In genomic region chr15:78242128-78242527, GRCh38 we compare ENCODE assay signal across 8 cellular contexts. TPM values are rescaled to one million over a fixed set of nuclear protein-coding genes. Genes with fewer than 3 reads are reported as not detected.
DNase-seq lines count a peak whose midpoint lies in the region; ATAC-seq and TF ChIP-seq lines count a peak whose summit lies in the region.

No MANE protein-coding gene starts in this region.

- no peak overlapping the region for H3K27ac Mint-ChIP-seq in WTC11
- no peak overlapping the region for H3K27ac Mint-ChIP-seq in CD4-positive, alpha-beta memory T cell

- intact Hi-C loops in HCT116 (cut with micrococcal nuclease): no loop called here
- intact Hi-C loops in CD4-positive, alpha-beta memory T cell (cut with micrococcal nuclease): no loop called here

- H3K79me2 ChIP-seq in HCT116 (ENCODE audit: insufficient read depth, low read length): no peaks in the 10 kb centered on the region

- DNase-seq in COLO668 (lab: John Stamatoyannopoulos, UW; ENCODE audit: unreplicated experiment): peak; percentile 23
- no peak for DNase-seq in HCT116 (ENCODE audit: low read depth, low spot score)
- peak; percentile 71 for DNase-seq in WTC11 (ENCODE audit: low spot score)
- DNase-seq in left lobe of liver (ENCODE audit: low spot score): no peak
- DNase-seq in NCI-H1048 (lab: John Stamatoyannopoulos, UW): no peak
- DNase-seq in CD4-positive, alpha-beta memory T cell: no peak

- peaks cover 30% of the 10 kb centered on the region for H3K4me1 Mint-ChIP-seq in WTC11
- peaks cover 0 to 2% (median 0%) of the 10 kb centered on the region in 4 donors for H3K4me1 Mint-ChIP-seq in CD4-positive, alpha-beta memory T cell

- no peaks in the 10 kb centered on the region for H3K27me3 ChIP-seq in HCT116 (ENCODE audit: insufficient read depth, low read length)
- H3K27me3 ChIP-seq in CD4-positive, alpha-beta memory T cell (ENCODE audit: insufficient read depth, low read length): no peaks in the 10 kb centered on the region

- no peaks in the 10 kb centered on the region for H3K36me3 ChIP-seq in HCT116 (ENCODE audit: control insufficient read depth in 1 of 2, insufficient read depth in 2 of 2, low read length in 2 of 2)
- no peaks in the 10 kb centered on the region for H3K36me3 ChIP-seq in CD4-positive, alpha-beta memory T cell (ENCODE audit: insufficient read depth, low read length)

- TF ChIP-seq CTCF in HCT116 (IDR thresholded peaks at IDR 0.05 in 2 of 3, conservative IDR thresholded peaks at IDR 0.05 in 1 of 3; ENCODE audit: borderline replicate concordance in 1 of 3, insufficient read depth in 1 of 3, low read depth in 2 of 3, low read length in 2 of 3): peak; percentile 39 to 80 (median 69); a peak in 5 of 6 replicates
- TF ChIP-seq CTCF in WTC11 (IDR thresholded peaks at IDR 0.05): peak; percentile 42

- H3K4me1 ChIP-seq in HCT116 (ENCODE audit: control insufficient read depth in 1 of 2, insufficient read depth in 2 of 2, low read length in 2 of 2): peaks cover 2 to 4% of the 10 kb centered on the region in 2 experiments; a peak in 2 of 4 replicates
- H3K4me1 ChIP-seq in CD4-positive, alpha-beta memory T cell (ENCODE audit: insufficient read depth, low read length): no peaks in the 10 kb centered on the region

- H3K4me3 Mint-ChIP-seq in WTC11: no peak overlapping the region
- no peak overlapping the region for H3K4me3 Mint-ChIP-seq in CD4-positive, alpha-beta memory T cell

- CTCF ChIA-PET in HCT116 (lab: Charles Lee): interaction anchor here (1.2 to 3.4 kb wide), 8 partner anchors 47 to 332 kb away, joined by 3 to 39 read pairs (median 8); no protein-coding TSS in a partner anchor
- CTCF ChIA-PET in WTC11 (lab: Charles Lee): interaction anchor here (0.8 to 4.7 kb wide), 13 partner anchors 9 to 342 kb away, joined by 3 to 46 read pairs (median 4); partner anchors contain the start of genes CIB2 and SKIC8
- CTCF ChIA-PET in CD4-positive, alpha-beta memory T cell (lab: Charles Lee; ENCODE audit: partially characterized antibody): interaction anchor here (0.8 to 8.3 kb wide), 15 partner anchors 9 to 333 kb away, joined by 3 to 211 read pairs (median 6); partner anchors contain the start of gene CIB2

- no peak overlapping the region for H3K4me3 ChIP-seq in HCT116 (replicated peaks in 1 of 2; ENCODE audit: low read depth in 1 of 2, low read length in 2 of 2)
- no peak overlapping the region for H3K4me3 ChIP-seq in CD4-positive, alpha-beta memory T cell (ENCODE audit: low read length in 2 of 2)

- no peak overlapping the region for H3K9ac ChIP-seq in HCT116 (ENCODE audit: low read length)

- POLR2A ChIA-PET in HCT116 (lab: Charles Lee): interaction anchor here (0.6 to 1.0 kb wide), 2 partner anchors 23 to 111 kb away, joined by 3 to 4 read pairs; partner anchors contain the start of gene CIB2
- POLR2A ChIA-PET in WTC11 (lab: Charles Lee): no interaction called here
- POLR2A ChIA-PET in CD4-positive, alpha-beta memory T cell (lab: Charles Lee; ENCODE audit: partially characterized antibody): no interaction called here

- no peak overlapping the region for H2AFZ ChIP-seq in HCT116 (ENCODE audit: low read depth, low read length, poor library complexity, severe bottlenecking)

- H4K20me1 ChIP-seq in HCT116 (ENCODE audit: insufficient read depth): no peaks in the 10 kb centered on the region

- peaks cover 10% of the 10 kb centered on the region for H3K9me3 Mint-ChIP-seq in WTC11
- H3K9me3 Mint-ChIP-seq in CD4-positive, alpha-beta memory T cell: no peaks in the 10 kb centered on the region

- H3K4me2 ChIP-seq in HCT116 (ENCODE audit: low read length): no peak overlapping the region

- ATAC-seq in HCT116: peak; percentile 36; the same call in 1 of the 2 replicates
- peak; percentile 21; the same call in 1 of the 2 replicates for ATAC-seq in WTC11
- ATAC-seq in left lobe of liver: peak; percentile 69
- no peak for ATAC-seq in HG02759 (IDR thresholded peaks at IDR 0.05; ENCODE audit: unreplicated experiment)
- ATAC-seq in HG03095 (IDR thresholded peaks at IDR 0.05; ENCODE audit: unreplicated experiment): no peak

- no peaks in the 10 kb centered on the region; the same call in 1 of the 2 replicates for H3K27me3 Mint-ChIP-seq in WTC11 (ENCODE audit: low read depth)
- H3K27me3 Mint-ChIP-seq in CD4-positive, alpha-beta memory T cell: peaks cover 3% of the 10 kb centered on the region in 2 donors

- TF ChIP-seq RAD21 in HCT116 (IDR thresholded peaks at IDR 0.05; ENCODE audit: low read depth): peak; percentile 43

- H3K27ac ChIP-seq in HCT116 (ENCODE audit: low read depth, low read length): no peak overlapping the region
- H3K27ac ChIP-seq in CD4-positive, alpha-beta memory T cell (ENCODE audit: low read depth, low read length): no peak overlapping the region

- no peaks in the 10 kb centered on the region for H3K9me2 ChIP-seq in HCT116 (ENCODE audit: insufficient read depth)

- peaks cover 5% of the 10 kb centered on the region for H3K36me3 Mint-ChIP-seq in WTC11
- no peaks in the 10 kb centered on the region for H3K36me3 Mint-ChIP-seq in CD4-positive, alpha-beta memory T cell

- RAD21 ChIA-PET in HCT116 (lab: Charles Lee; ENCODE audit: low non-redundant PET in 1 of 2, low total read pairs in 2 of 2, uncharacterized antibody in 2 of 2, unreplicated experiment in 2 of 2): no interaction called here

- no TSS peak for BruUV-seq in HCT116 (replicated peaks; lab: Mats Ljungman, UMichigan)

- H3K9me3 ChIP-seq in HCT116 (ENCODE audit: control insufficient read depth in 1 of 2, insufficient read depth in 1 of 2, low read depth in 1 of 2, low read length in 2 of 2): no peaks in the 10 kb centered on the region
- no peaks in the 10 kb centered on the region for H3K9me3 ChIP-seq in CD4-positive, alpha-beta memory T cell (ENCODE audit: control insufficient read depth in 1 of 2, low read length in 2 of 2)

- TF ChIP-seq POLR2A in HCT116 (IDR thresholded peaks at IDR 0.05; ENCODE audit: borderline replicate concordance, extremely low read depth, insufficient read depth, insufficient read length): no peak

TF ChIP-seq in HCT116, 20 proteins besides CTCF, POLR2A, EP300 and RAD21:
- TF ChIP-seq EZH2 (IDR thresholded peaks at IDR 0.05): no peak
- no peak for TF ChIP-seq ELF1 (IDR thresholded peaks at IDR 0.05; ENCODE audit: borderline replicate concordance, low read depth)
- TF ChIP-seq JUND (IDR thresholded peaks at IDR 0.05): no peak
- TF ChIP-seq POLR2AphosphoS5 (IDR thresholded peaks at IDR 0.05; ENCODE audit: low read depth, low read length): no peak
- no peak for TF ChIP-seq TCF7L2 (IDR thresholded peaks at IDR 0.05; ENCODE audit: borderline replicate concordance, extremely low read depth, insufficient read depth, insufficient read length)
- TF ChIP-seq FOSL1 (IDR thresholded peaks at IDR 0.05; ENCODE audit: low read depth): no peak
- TF ChIP-seq YY1 (IDR thresholded peaks at IDR 0.05; ENCODE audit: extremely low read depth, insufficient replicate concordance, low read depth, low read length): no peak
- TF ChIP-seq SRF (IDR thresholded peaks at IDR 0.05; ENCODE audit: low read depth): no peak
- TF ChIP-seq, protein P1, sequence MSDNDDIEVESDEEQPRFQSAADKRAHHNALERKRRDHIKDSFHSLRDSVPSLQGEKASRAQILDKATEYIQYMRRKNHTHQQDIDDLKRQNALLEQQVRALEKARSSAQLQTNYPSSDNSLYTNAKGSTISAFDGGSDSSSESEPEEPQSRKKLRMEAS (IDR thresholded peaks at IDR 0.05): no peak
TF ChIP-seq in HCT116: peak in this region for 0.

TF ChIP-seq in WTC11, 78 proteins besides CTCF, POLR2A, EP300 and RAD21 (continues in another document):
- TF ChIP-seq ZNF263 (CRISPR knock-in tag; IDR thresholded peaks at IDR 0.05; ENCODE audit: low read depth): no peak
- TF ChIP-seq, protein P2, sequence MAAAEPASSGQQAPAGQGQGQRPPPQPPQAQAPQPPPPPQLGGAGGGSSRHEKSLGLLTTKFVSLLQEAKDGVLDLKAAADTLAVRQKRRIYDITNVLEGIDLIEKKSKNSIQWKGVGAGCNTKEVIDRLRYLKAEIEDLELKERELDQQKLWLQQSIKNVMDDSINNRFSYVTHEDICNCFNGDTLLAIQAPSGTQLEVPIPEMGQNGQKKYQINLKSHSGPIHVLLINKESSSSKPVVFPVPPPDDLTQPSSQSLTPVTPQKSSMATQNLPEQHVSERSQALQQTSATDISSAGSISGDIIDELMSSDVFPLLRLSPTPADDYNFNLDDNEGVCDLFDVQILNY (CRISPR knock-in tag; IDR thresholded peaks at IDR 0.05): no peak
- no peak for TF ChIP-seq ZNF423 (CRISPR knock-in tag; IDR thresholded peaks at IDR 0.05)
- TF ChIP-seq ZNF317 (CRISPR knock-in tag; IDR thresholded peaks at IDR 0.05; ENCODE audit: borderline replicate concordance, low read depth): no peak
- TF ChIP-seq USF2 (CRISPR knock-in tag; IDR thresholded peaks at IDR 0.05): no peak
- no peak for TF ChIP-seq SMAD4 (CRISPR knock-in tag; IDR thresholded peaks at IDR 0.05)
- TF ChIP-seq ETV6 (CRISPR knock-in tag; IDR thresholded peaks at IDR 0.05): no peak
- no peak for TF ChIP-seq ZNF232 (CRISPR knock-in tag; IDR thresholded peaks at IDR 0.05)
- TF ChIP-seq, protein P1 (CRISPR knock-in tag; IDR thresholded peaks at IDR 0.05): no peak
- TF ChIP-seq NR2C2 (CRISPR knock-in tag; IDR thresholded peaks at IDR 0.05): no peak

RNA-seq across cellular contexts. Expression of gene ACSBG1, which starts 7.8 kb away (rescaled TPM):
- total RNA-seq in HCT116 (2021; ENCODE audit: unreplicated experiment): 0.71 TPM
- polyA plus RNA-seq in HCT116 (2012): 0.37 and 0.70 TPM in 2 replicates
- total RNA-seq in WTC11 (2021): 4.1 to 5.8 TPM (median 5.0 TPM) in 3 replicates
- not detected for total RNA-seq in left lobe of liver
- total RNA-seq in CD4-positive, alpha-beta memory T cell: not detected
- polyA plus RNA-seq in CD4-positive, alpha-beta memory T cell: not detected

RNA-seq across cellular contexts. Expression of gene DNAJA4, which starts 22.2 kb away (rescaled TPM):
- total RNA-seq in HCT116 (2021; ENCODE audit: unreplicated experiment): 66.6 TPM
- 34.6 and 39.8 TPM in 2 replicates for polyA plus RNA-seq in HCT116 (2012)
- 7.8 to 10.1 TPM (median 9.8 TPM) in 3 replicates for total RNA-seq in WTC11 (2021)
- 0.86 TPM for total RNA-seq in left lobe of liver
- total RNA-seq in CD4-positive, alpha-beta memory T cell: 10 to 100 TPM; 31.5 to 32.8 TPM
- 10 to 100 TPM in 1 of 2 donors, 1 to 10 TPM in 1; 7.8 to 12.0 TPM for polyA plus RNA-seq in CD4-positive, alpha-beta memory T cell

RNA-seq across cellular contexts. Expression of gene SKIC8, which starts 57.3 kb away (rescaled TPM):
- total RNA-seq in HCT116 (2021; ENCODE audit: unreplicated experiment) (57.1 TPM), WTC11 (2021) (49.5 to 55.6 TPM (median 50.9 TPM) in 3 replicates), left lobe of liver (22.1 TPM)
- polyA plus RNA-seq in HCT116 (2012): 55.3 and 73.1 TPM in 2 replicates
- 10 to 100 TPM; 43.6 to 45.5 TPM for total RNA-seq in CD4-positive, alpha-beta memory T cell
- polyA plus RNA-seq in CD4-positive, alpha-beta memory T cell: 100 to 1,000 TPM in 1 of 2 donors, 10 to 100 TPM in 1; 77.7 to 145 TPM

Comparison
In these comparisons a context has a peak if more than half of its experiments do, and no peak if none do; other contexts are left out.
1. DNase-seq: peak in COLO668 (single experiment) and WTC11 (single experiment); none in HCT116 (single experiment), left lobe of liver (single experiment), NCI-H1048 (single experiment) and CD4-positive, alpha-beta memory T cell (0 of 5).
2. ATAC-seq: peak in HCT116 (single experiment), WTC11 (single experiment) and left lobe of liver (single experiment); none in HG02759 (single experiment) and HG03095 (single experiment).